ENCODE assay signal across 8 cellular contexts in the genomic region with DNA sequence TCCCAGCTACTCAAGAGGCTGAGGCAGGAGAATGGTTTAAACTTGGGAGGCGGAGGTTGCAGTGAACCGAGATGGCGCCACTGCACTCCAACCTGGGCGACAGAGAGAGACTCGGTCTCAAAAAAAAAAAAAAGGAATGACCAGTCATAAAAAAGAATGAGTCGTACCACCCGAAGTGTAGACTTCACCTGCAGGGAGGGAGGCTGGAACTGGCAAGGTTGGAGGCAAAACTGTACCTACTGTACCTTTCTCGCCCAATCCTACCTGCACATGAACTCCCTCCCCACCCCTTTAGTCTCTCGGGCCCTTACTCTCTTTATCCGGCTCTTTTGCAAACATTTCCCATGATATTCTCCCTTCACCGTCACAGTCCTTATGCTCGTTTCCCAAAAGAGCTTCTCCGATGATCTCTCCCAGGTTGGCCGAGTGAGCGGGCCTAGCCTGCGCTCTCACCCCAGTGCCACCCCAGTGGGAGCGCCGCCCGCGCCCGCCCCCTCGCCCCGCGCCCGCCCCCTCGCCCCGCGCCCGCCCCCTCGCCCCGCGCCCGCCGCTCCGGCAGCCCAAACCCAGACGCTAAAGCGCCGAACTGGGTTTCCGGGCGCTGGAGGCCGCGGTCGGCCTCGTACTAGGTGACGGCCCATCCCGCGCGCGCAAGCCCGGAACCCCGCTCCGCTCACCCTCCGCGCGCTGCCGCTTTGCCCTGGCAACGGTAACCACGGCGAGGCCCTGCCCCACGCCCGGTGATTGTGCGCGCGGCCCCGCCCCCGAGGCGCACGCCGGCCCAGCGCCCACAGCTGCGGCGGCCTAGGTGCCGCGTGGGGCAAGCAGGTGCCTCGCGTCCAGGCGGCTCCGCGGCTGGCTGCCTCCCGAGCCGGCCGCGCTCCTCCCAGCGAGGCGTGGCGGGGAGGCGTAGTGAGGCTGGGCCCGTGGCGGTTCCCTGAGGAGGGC. TPM values are rescaled to one million over a fixed set of nuclear protein-coding genes. Genes with fewer than 3 reads are reported as not detected.
DNase-seq lines count a peak whose midpoint lies in the region; ATAC-seq, FAIRE-seq and TF ChIP-seq lines count a peak whose summit lies in the region.

A gene (plus strand): TSS at position 772 of the 948 bp plus-strand sequence. CDS start 294 bp downstream, outside the sequence.

- TF ChIP-seq CTCF in WI38 (IDR thresholded peaks at IDR 0.05; ENCODE audit: low read depth, low read length) (no peak), bronchial epithelial cell (IDR thresholded peaks at IDR 0.05; ENCODE audit: insufficient read depth, low read length, severe bottlenecking) (no peak)

- peak; percentile 35 for DNase-seq in SIG-M5 treated with dmso at 0.1 percent for 504 hours (lab: John Stamatoyannopoulos, UW; ENCODE audit: unreplicated experiment)
- DNase-seq in SIG-M5 (lab: John Stamatoyannopoulos, UW), result no peak
- peak; percentile 90 to 92 for DNase-seq in NCI-H2081 (lab: John Stamatoyannopoulos, UW)
- peak; percentile 35 for DNase-seq in bronchial epithelial cell (ENCODE audit: low read depth)
- DNase-seq in left colon, result peak; percentile 62 to 84
- DNase-seq in stimulated activated CD4-positive, alpha-beta T cell treated with anti-CD3 and anti-CD28 coated beads, Interleukin-1b, Interleukin-23, amount 100 ng/mL, for 4 hours (ENCODE audit: low read depth in 2 of 2), result peak; percentile 84 to 89

- no peak for FAIRE-seq in bronchial epithelial cell (lab: Jason Lieb, UNC)

- peaks cover 7% of the 10 kb centered on the region for H3K27me3 ChIP-seq in bronchial epithelial cell (ENCODE audit: control insufficient read depth, insufficient read depth, low read length)

- peak within 1 kb of the TSS; percentile 56 for H3K4me3 ChIP-seq in WI38 (ENCODE audit: low read depth, low read length)
- H3K4me3 ChIP-seq in bronchial epithelial cell (ENCODE audit: low read depth, low read length), result peak within 1 kb of the TSS; percentile 43

- peak; percentile 71 for ATAC-seq in HG02938 (IDR thresholded peaks at IDR 0.05; ENCODE audit: unreplicated experiment)
- ATAC-seq in left colon, result peak; percentile 98

- no peaks in the 10 kb centered on the region for H3K36me3 ChIP-seq in bronchial epithelial cell (ENCODE audit: control insufficient read depth, insufficient read depth, low read length)

- intact Hi-C loops in left colon (cut with DNase I, micrococcal nuclease), result no loop called here

RNA-seq across cellular contexts. Expression of the gene that starts here (rescaled TPM):
- total RNA-seq in bronchial epithelial cell, result 0.26 and 1.3 TPM in 2 replicates
- not detected for total RNA-seq in left colon

Comparison
In these comparisons a context has a peak if more than half of its experiments do, and no peak if none do; other contexts are left out.
1. Peak in DNase-seq and ATAC-seq in left colon; RNA of the gene not detected or under 1 TPM.